ENCODE assay signal across 7 cellular contexts in the genomic region with DNA sequence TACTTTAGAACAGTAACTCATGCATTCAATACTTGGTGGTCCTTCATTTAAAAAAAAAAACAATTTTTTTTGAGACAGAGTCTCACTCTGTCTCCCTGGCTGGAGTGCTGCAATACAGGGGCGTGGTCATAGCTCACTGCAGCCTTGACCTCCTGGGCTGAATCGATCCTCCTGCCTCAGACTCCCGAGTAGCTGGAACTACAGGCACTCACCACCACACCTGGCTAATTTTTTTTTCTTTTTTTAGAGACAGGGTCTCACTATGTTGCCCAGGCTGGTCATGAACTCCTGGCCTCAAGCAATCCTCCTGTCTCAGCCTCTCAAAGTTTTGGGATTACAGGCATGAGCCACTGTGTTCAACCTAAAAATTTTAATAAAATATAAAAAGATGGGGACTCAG. TPM values are rescaled to one million over a fixed set of nuclear protein-coding genes. Genes with fewer than 3 reads are reported as not detected.
"Had no signal": no experiment of that assay in that cellular context is flagged by ENCODE, and none has a peak within 500 bp of the region (broad histone marks: within the 10 kb centered on the region; RNA-seq: fewer than 3 reads in every experiment).

No MANE protein-coding gene starts in this region.

RNA-seq across cellular contexts. Expression of a gene that starts 14.1 kb away (rescaled TPM):
- total RNA-seq: activated naive CD4-positive, alpha-beta T cell treated with anti-CD3 and anti-CD28 coated beads for 36 hours; activated naive CD8-positive, alpha-beta T cell treated with anti-CD3 and anti-CD28 coated beads, Interleukin-2, amount 10 ng/mL, durations not matched to agents 7 days and 5 days; activated T-helper 1 cell treated with anti-CD3 and anti-CD28 coated beads, Interleukin-12 subunit alpha, Interleukin-12 subunit beta, Interleukin-2, Interleukin-4 antibody, amounts not matched to agents 30 ng/mL and 10 ng/mL and 1 ng/mL, durations not matched to agents 14 hours and 24 hours and 36 hours; astrocyte; bronchial epithelial cell; cardiac muscle cell; cerebellum had no signal
- polyA plus RNA-seq: cardiac muscle cell had no signal
